ENCODE assay signal across 10 cellular contexts in the genomic region with DNA sequence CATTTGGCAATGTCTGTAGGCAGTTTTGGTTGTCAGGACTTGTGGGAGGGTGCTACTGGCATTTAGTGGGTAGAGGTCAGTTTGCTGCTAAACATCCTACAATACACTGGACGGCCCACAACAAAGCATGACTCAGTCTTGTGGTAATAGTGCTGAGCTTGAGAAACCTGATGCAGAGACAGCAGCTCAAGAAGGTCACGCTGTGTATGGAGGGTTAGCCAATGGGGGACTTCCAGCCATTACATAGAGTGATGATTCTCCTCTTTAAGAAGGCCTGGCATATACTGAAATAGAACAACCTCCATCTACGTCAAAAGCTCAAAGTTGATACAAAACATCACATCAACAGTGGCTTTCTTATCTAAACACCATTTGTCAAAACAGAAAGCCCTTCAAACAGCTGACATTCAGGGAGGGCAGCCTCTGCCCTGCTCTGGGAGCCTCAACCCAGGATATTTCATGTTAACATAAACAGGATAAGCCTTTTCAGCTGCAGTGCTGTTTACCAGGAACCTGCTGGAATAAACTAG.
DNase-seq lines count a peak whose midpoint lies in the region; ATAC-seq, FAIRE-seq and TF ChIP-seq lines count a peak whose summit lies in the region.
"Had no signal": no experiment of that assay in that cellular context is flagged by ENCODE, and none has a peak within 500 bp of the region (broad histone marks: within the 10 kb centered on the region; RNA-seq: fewer than 3 reads in every experiment).

No MANE protein-coding gene starts in this region.

- peak; percentile 44 for ATAC-seq in Right ventricle myocardium inferior

- TF ChIP-seq CTCF in right atrium auricular region (IDR thresholded peaks at IDR 0.05) (no peak), kidney epithelial cell (IDR thresholded peaks at IDR 0.05; ENCODE audit: insufficient read depth, low read length, poor library complexity, severe bottlenecking) (no peak), vagina (IDR thresholded peaks at IDR 0.05) (no peak), kidney (IDR thresholded peaks at IDR 0.05; ENCODE audit: borderline replicate concordance, extremely low read depth, insufficient read depth) (no peak)

- H3K9me3 ChIP-seq in right atrium auricular region, result no peaks in the 10 kb centered on the region
- no peaks in the 10 kb centered on the region for H3K9me3 ChIP-seq in vagina
- no peaks in the 10 kb centered on the region for H3K9me3 ChIP-seq in kidney (ENCODE audit: control insufficient read depth in 1 of 2, low read length in 2 of 2)
- H3K9me3 ChIP-seq: tibial artery had no signal

- FAIRE-seq in kidney (lab: Jason Lieb, UNC), result no peak

- H3K27me3 ChIP-seq in right atrium auricular region (no peaks in the 10 kb centered on the region), kidney epithelial cell (ENCODE audit: control insufficient read depth, insufficient read depth, low read length) (no peaks in the 10 kb centered on the region), vagina (no peaks in the 10 kb centered on the region)
- H3K27me3 ChIP-seq: tibial artery had no signal

- H3K9ac ChIP-seq in kidney (ENCODE audit: low read length in 2 of 2), result no peak overlapping the region

- H3K4me1 ChIP-seq in right atrium auricular region (no peaks in the 10 kb centered on the region), vagina (no peaks in the 10 kb centered on the region), kidney (ENCODE audit: control insufficient read depth in 1 of 2, insufficient read depth in 1 of 2, low read depth in 1 of 2, low read length in 2 of 2) (no peaks in the 10 kb centered on the region)
- H3K4me1 ChIP-seq: tibial artery had no signal

- no peak for DNase-seq in Right ventricle myocardium inferior (ENCODE audit: missing footprints)
- DNase-seq in right atrium auricular region (ENCODE audit: low spot score), result no peak
- peak; percentile 46 for DNase-seq in T1000 (lab: John Stamatoyannopoulos, UW)
- peak; percentile 91 for DNase-seq in kidney epithelial cell (ENCODE audit: low read depth)
- DNase-seq in vagina (ENCODE audit: extremely low spot score in 2 of 2), result no peak
- DNase-seq in activated effector memory CD4-positive, alpha-beta T cell treated with anti-CD3 and anti-CD28 coated beads, Interleukin-2, amount 50 U/mL, for 16 hours, result no peak
- no peak for DNase-seq in kidney
- DNase-seq in C1 segment of cervical spinal cord (lab: John Stamatoyannopoulos, UW), result no peak
- DNase-seq: activated CD4-positive, alpha-beta memory T cell treated with anti-CD3 and anti-CD28 coated beads, Interleukin-2, amount 10 ng/mL, durations not matched to agents 7 days and 5 days; tibial artery had no signal

- H3K27ac ChIP-seq in right atrium auricular region (no peak overlapping the region), vagina (peak overlapping the region; percentile 30), kidney (ENCODE audit: low read depth in 2 of 2, low read length in 2 of 2) (peak overlapping the region in 1 of 2 donors; percentile 9)
- H3K27ac ChIP-seq: tibial artery had no signal

- no peak for TF ChIP-seq POLR2A in vagina (IDR thresholded peaks at IDR 0.05)

- no peak overlapping the region for H3K4me3 ChIP-seq in right atrium auricular region
- H3K4me3 ChIP-seq in kidney epithelial cell (ENCODE audit: low read depth, low read length), result no peak overlapping the region
- no peak overlapping the region for H3K4me3 ChIP-seq in vagina
- no peak overlapping the region for H3K4me3 ChIP-seq in kidney (ENCODE audit: low read length in 2 of 2)
- H3K4me3 ChIP-seq: tibial artery had no signal

- no peaks in the 10 kb centered on the region for H3K36me3 ChIP-seq in right atrium auricular region
- H3K36me3 ChIP-seq in kidney epithelial cell (ENCODE audit: control insufficient read depth, insufficient read depth, low read length), result no peaks in the 10 kb centered on the region
- H3K36me3 ChIP-seq in vagina, result no peaks in the 10 kb centered on the region
- H3K36me3 ChIP-seq in kidney (ENCODE audit: control insufficient read depth in 1 of 2, insufficient read depth in 2 of 2, low read length in 2 of 2), result no peaks in the 10 kb centered on the region
- H3K36me3 ChIP-seq: tibial artery had no signal

- intact Hi-C loops in Right ventricle myocardium inferior (cut with DNase I) (no loop called here), vagina (cut with DNase I) (no loop called here), kidney (cut with DNase I) (no loop called here)

Comparison
In these comparisons a context has a peak if more than half of its experiments do, and no peak if none do; other contexts are left out.
1. DNase-seq: peak in T1000 (single experiment) and kidney epithelial cell (single experiment); none in Right ventricle myocardium inferior (single experiment), right atrium auricular region (single experiment), vagina (0 of 2), activated effector memory CD4-positive, alpha-beta T cell treated with anti-CD3 and anti-CD28 coated beads, Interleukin-2, amount 50 U/mL, for 16 hours (single experiment), kidney (single experiment) and C1 segment of cervical spinal cord (0 of 14).